Comparison of ENCODE assay signal across 19 cellular contexts in genomic region chr14:104423715-104424405, GRCh38.
A peak's percentile ranks its signal among the peaks of the same experiment; 100 is the strongest.
DNase-seq lines count a peak whose midpoint lies in the region; ATAC-seq and TF ChIP-seq lines count a peak whose summit lies in the region.
"Had no signal": no experiment of that assay in that cellular context is flagged by ENCODE, and none has a peak within 500 bp of the region (broad histone marks: within the 10 kb centered on the region; RNA-seq: fewer than 3 reads in every experiment).

No MANE protein-coding gene starts in this region.

- in situ Hi-C loops in GM13977 (cut with MboI; ENCODE audit: low pct_unique_long_range_greater_than_20kb, low sequenced_read_pairs, unreplicated experiment) = no loop called here

- no peaks in the 10 kb centered on the region for H3K36me3 Mint-ChIP-seq in activated CD8-positive, alpha-beta T cell treated with anti-CD3 and anti-CD28 coated beads, Interleukin-2, amount 10 ng/mL, durations not matched to agents 7 days and 5 days (ENCODE audit: low read depth)
- no peaks in the 10 kb centered on the region for H3K36me3 Mint-ChIP-seq in activated CD8-positive, alpha-beta T cell treated with anti-CD3 and anti-CD28 coated beads for 36 hours (ENCODE audit: low read depth)
- no peaks in the 10 kb centered on the region for H3K36me3 Mint-ChIP-seq in endodermal cell (ENCODE audit: low read depth)
- H3K36me3 Mint-ChIP-seq: CD4-positive, alpha-beta memory T cell; stimulated activated naive B cell treated with anti-CD40 and anti-IgM and Interleukin-4, amounts not matched to agents 10 μg/mL and 1 μg/mL and 100 μg/mL, for 72 hours; WTC11 had no signal

- H3K4me3 Mint-ChIP-seq in activated CD8-positive, alpha-beta T cell treated with anti-CD3 and anti-CD28 coated beads, Interleukin-2, amount 10 ng/mL, durations not matched to agents 7 days and 5 days = no peak overlapping the region
- no peak overlapping the region for H3K4me3 Mint-ChIP-seq in activated CD8-positive, alpha-beta T cell treated with anti-CD3 and anti-CD28 coated beads for 36 hours
- no peak overlapping the region for H3K4me3 Mint-ChIP-seq in endodermal cell
- H3K4me3 Mint-ChIP-seq: CD4-positive, alpha-beta memory T cell; H9; neural crest cell; stimulated activated naive B cell treated with anti-CD40 and anti-IgM and Interleukin-4, amounts not matched to agents 10 μg/mL and 1 μg/mL and 100 μg/mL, for 72 hours; WTC11 had no signal

- intact Hi-C loops in activated CD8-positive, alpha-beta T cell treated with anti-CD3 and anti-CD28 coated beads for 36 hours (cut with micrococcal nuclease) = no loop called here
- intact Hi-C loops in colonic mucosa (cut with DNase I) = no loop called here

- H3K4me3 ChIP-seq in endodermal cell (ENCODE audit: low read length) = no peak overlapping the region
- no peak overlapping the region for H3K4me3 ChIP-seq in suprapubic skin
- H3K4me3 ChIP-seq in colonic mucosa = no peak overlapping the region
- H3K4me3 ChIP-seq: hepatocyte, MG63, tibial nerve had no signal

- TF ChIP-seq CTCF in activated CD8-positive, alpha-beta T cell treated with anti-CD3 and anti-CD28 coated beads for 36 hours (IDR thresholded peaks at IDR 0.05) = no peak
- no peak for TF ChIP-seq CTCF in GM13977 (IDR thresholded peaks at IDR 0.05; ENCODE audit: extremely low read depth, insufficient read depth, missing control alignments)
- no peak for TF ChIP-seq CTCF in endodermal cell (conservative IDR thresholded peaks at IDR 0.05)
- no peak for TF ChIP-seq CTCF in suprapubic skin (IDR thresholded peaks at IDR 0.05)
- TF ChIP-seq CTCF in colonic mucosa (IDR thresholded peaks at IDR 0.05) = no peak

- POLR2A ChIA-PET in activated CD8-positive, alpha-beta T cell treated with anti-CD3 and anti-CD28 coated beads, Interleukin-2, amount 10 ng/mL, durations not matched to agents 7 days and 5 days (lab: Charles Lee) = no interaction called here
- POLR2A ChIA-PET in activated CD8-positive, alpha-beta T cell treated with anti-CD3 and anti-CD28 coated beads for 36 hours (lab: Charles Lee) = interaction anchor here (0.6 kb wide), 1 partner anchor 27 kb away, joined by 3 read pairs; no protein-coding TSS in a partner anchor

- TF ChIP-seq POLR2A in suprapubic skin (IDR thresholded peaks at IDR 0.05) = no peak

- CTCF ChIA-PET in activated CD8-positive, alpha-beta T cell treated with anti-CD3 and anti-CD28 coated beads, Interleukin-2, amount 10 ng/mL, durations not matched to agents 7 days and 5 days (lab: Charles Lee) = no interaction called here
- CTCF ChIA-PET in activated CD8-positive, alpha-beta T cell treated with anti-CD3 and anti-CD28 coated beads for 36 hours (lab: Charles Lee) = no interaction called here

- DNase-seq in activated CD8-positive, alpha-beta T cell treated with anti-CD3 and anti-CD28 coated beads, Interleukin-2, amount 10 ng/mL, durations not matched to agents 7 days and 5 days = peak; percentile 9
- DNase-seq in activated CD8-positive, alpha-beta T cell treated with anti-CD3 and anti-CD28 coated beads for 36 hours = no peak
- DNase-seq in GM13977 (ENCODE audit: low spot score) (peak; percentile 14), endodermal cell (peak; percentile 26), suprapubic skin (ENCODE audit: low spot score in 2 of 2) (peak; percentile 55 to 63), colonic mucosa (no peak)
- DNase-seq in activated effector memory CD4-positive, alpha-beta T cell treated with anti-CD3 and anti-CD28 coated beads, Interleukin-2, amount 50 U/mL, for 16 hours = no peak
- no peak for DNase-seq in stimulated activated CD4-positive, alpha-beta T cell treated with anti-CD3 and anti-CD28 coated beads, Interleukin-2, amount 100 ng/mL, for 48 hours
- DNase-seq: activated naive CD4-positive, alpha-beta T cell; CD4-positive, alpha-beta memory T cell; H9; IMR-90; MG63; NCI-H526 treated with DMSO at 0.1 percent for 48 hours; stimulated activated naive B cell treated with anti-CD40 and anti-IgM and Interleukin-4, amounts not matched to agents 10 μg/mL and 1 μg/mL and 100 μg/mL, for 72 hours had no signal

- no peak for TF ChIP-seq EP300 in suprapubic skin (IDR thresholded peaks at IDR 0.05)

- H3K27me3 ChIP-seq in endodermal cell (ENCODE audit: control insufficient read depth, insufficient read depth, low read length, poor library complexity, severe bottlenecking) (no peaks in the 10 kb centered on the region), suprapubic skin (peaks cover 53% of the 10 kb centered on the region), colonic mucosa (no peaks in the 10 kb centered on the region)
- H3K27me3 ChIP-seq: hepatocyte, MG63 had no signal

- no peak overlapping the region for H3K27ac ChIP-seq in endodermal cell (ENCODE audit: low read depth, low read length)
- no peak overlapping the region for H3K27ac ChIP-seq in suprapubic skin
- H3K27ac ChIP-seq in colonic mucosa = no peak overlapping the region
- H3K27ac ChIP-seq: hepatocyte, tibial nerve had no signal

- H3K9ac ChIP-seq in endodermal cell (ENCODE audit: extremely low read depth, low read length, poor library complexity, severe bottlenecking) = no peak overlapping the region
- H3K9ac ChIP-seq in colonic mucosa (ENCODE audit: low read depth in 2 of 2, low read length in 2 of 2) = no peak overlapping the region

- H3K9me3 ChIP-seq in endodermal cell (ENCODE audit: control insufficient read depth, low read length) (no peaks in the 10 kb centered on the region), suprapubic skin (no peaks in the 10 kb centered on the region), colonic mucosa (no peaks in the 10 kb centered on the region)
- H3K9me3 ChIP-seq: MG63, tibial nerve had no signal

- no peaks in the 10 kb centered on the region for H3K4me1 ChIP-seq in endodermal cell (ENCODE audit: control insufficient read depth, insufficient read depth, low read length)
- peaks cover 4% of the 10 kb centered on the region for H3K4me1 ChIP-seq in suprapubic skin
- H3K4me1 ChIP-seq in colonic mucosa = no peaks in the 10 kb centered on the region
- H3K4me1 ChIP-seq: tibial nerve had no signal

- H3K4me1 Mint-ChIP-seq in activated CD8-positive, alpha-beta T cell treated with anti-CD3 and anti-CD28 coated beads, Interleukin-2, amount 10 ng/mL, durations not matched to agents 7 days and 5 days (ENCODE audit: low read depth) = no peaks in the 10 kb centered on the region
- H3K4me1 Mint-ChIP-seq in activated CD8-positive, alpha-beta T cell treated with anti-CD3 and anti-CD28 coated beads for 36 hours (ENCODE audit: low read depth) = no peaks in the 10 kb centered on the region
- peaks cover 3% of the 10 kb centered on the region for H3K4me1 Mint-ChIP-seq in endodermal cell
- H3K4me1 Mint-ChIP-seq: stimulated activated naive B cell treated with anti-CD40 and anti-IgM and Interleukin-4, amounts not matched to agents 10 μg/mL and 1 μg/mL and 100 μg/mL, for 72 hours had no signal

- H3K36me3 ChIP-seq in endodermal cell (ENCODE audit: control insufficient read depth, insufficient read depth, low read length) (no peaks in the 10 kb centered on the region), suprapubic skin (no peaks in the 10 kb centered on the region), colonic mucosa (no peaks in the 10 kb centered on the region)
- H3K36me3 ChIP-seq: MG63, tibial nerve had no signal

- H3K9me3 Mint-ChIP-seq in activated CD8-positive, alpha-beta T cell treated with anti-CD3 and anti-CD28 coated beads, Interleukin-2, amount 10 ng/mL, durations not matched to agents 7 days and 5 days (ENCODE audit: insufficient read depth) = no peaks in the 10 kb centered on the region
- H3K9me3 Mint-ChIP-seq in activated CD8-positive, alpha-beta T cell treated with anti-CD3 and anti-CD28 coated beads for 36 hours = no peaks in the 10 kb centered on the region
- no peaks in the 10 kb centered on the region for H3K9me3 Mint-ChIP-seq in endodermal cell
- H3K9me3 Mint-ChIP-seq: H9; neural crest cell; stimulated activated naive B cell treated with anti-CD40 and anti-IgM and Interleukin-4, amounts not matched to agents 10 μg/mL and 1 μg/mL and 100 μg/mL, for 72 hours; WTC11 had no signal

- ATAC-seq in activated CD8-positive, alpha-beta T cell treated with anti-CD3 and anti-CD28 coated beads, Interleukin-2, amount 10 ng/mL, durations not matched to agents 7 days and 5 days = no peak
- ATAC-seq in activated CD8-positive, alpha-beta T cell treated with anti-CD3 and anti-CD28 coated beads for 36 hours = no peak
- ATAC-seq: stimulated activated naive B cell treated with anti-CD40 and anti-IgM and Interleukin-4, amounts not matched to agents 10 μg/mL and 1 μg/mL and 100 μg/mL, for 72 hours; WTC11 had no signal

- H3K27ac Mint-ChIP-seq in activated CD8-positive, alpha-beta T cell treated with anti-CD3 and anti-CD28 coated beads, Interleukin-2, amount 10 ng/mL, durations not matched to agents 7 days and 5 days = no peak overlapping the region
- H3K27ac Mint-ChIP-seq in activated CD8-positive, alpha-beta T cell treated with anti-CD3 and anti-CD28 coated beads for 36 hours = no peak overlapping the region
- H3K27ac Mint-ChIP-seq in endodermal cell = no peak overlapping the region
- H3K27ac Mint-ChIP-seq: CD4-positive, alpha-beta memory T cell; H9; stimulated activated naive B cell treated with anti-CD40 and anti-IgM and Interleukin-4, amounts not matched to agents 10 μg/mL and 1 μg/mL and 100 μg/mL, for 72 hours; WTC11 had no signal

- H3K27me3 Mint-ChIP-seq in activated CD8-positive, alpha-beta T cell treated with anti-CD3 and anti-CD28 coated beads, Interleukin-2, amount 10 ng/mL, durations not matched to agents 7 days and 5 days (ENCODE audit: low read depth) = no peaks in the 10 kb centered on the region
- H3K27me3 Mint-ChIP-seq in activated CD8-positive, alpha-beta T cell treated with anti-CD3 and anti-CD28 coated beads for 36 hours = no peaks in the 10 kb centered on the region
- no peaks in the 10 kb centered on the region for H3K27me3 Mint-ChIP-seq in endodermal cell (ENCODE audit: insufficient read depth)
- H3K27me3 Mint-ChIP-seq: stimulated activated naive B cell treated with anti-CD40 and anti-IgM and Interleukin-4, amounts not matched to agents 10 μg/mL and 1 μg/mL and 100 μg/mL, for 72 hours had no signal

- 88 to 92% methylated on average over 5 to 16 of the region's 16 CpGs for WGBS in endodermal cell (ENCODE audit: insufficient coverage in 1 of 2, insufficient read length in 1 of 2), 2 experiments
- WGBS in suprapubic skin = 77% methylated on average over 12 of the region's 16 CpGs

Comparison
In these comparisons a context has a peak if more than half of its experiments do, and no peak if none do; other contexts are left out.
1. DNase-seq: peak in activated CD8-positive, alpha-beta T cell treated with anti-CD3 and anti-CD28 coated beads, Interleukin-2, amount 10 ng/mL, durations not matched to agents 7 days and 5 days (single experiment), GM13977 (single experiment), endodermal cell (single experiment) and suprapubic skin (2 of 2); none in activated CD8-positive, alpha-beta T cell treated with anti-CD3 and anti-CD28 coated beads for 36 hours (single experiment), activated effector memory CD4-positive, alpha-beta T cell treated with anti-CD3 and anti-CD28 coated beads, Interleukin-2, amount 50 U/mL, for 16 hours (single experiment), colonic mucosa (single experiment) and stimulated activated CD4-positive, alpha-beta T cell treated with anti-CD3 and anti-CD28 coated beads, Interleukin-2, amount 100 ng/mL, for 48 hours (0 of 2).